ENCODE assay signal across 9 cellular contexts in genomic region chr2:40488927-40489677, GRCh38. TPM values are rescaled to one million over a fixed set of nuclear protein-coding genes. Genes with fewer than 3 reads are reported as not detected.
DNase-seq lines count a peak whose midpoint lies in the region; ATAC-seq and TF ChIP-seq lines count a peak whose summit lies in the region.
"Had no signal": no experiment of that assay in that cellular context is flagged by ENCODE, and none has a peak within 500 bp of the region (broad histone marks: within the 10 kb centered on the region; RNA-seq: fewer than 3 reads in every experiment).

No MANE protein-coding gene starts in this region.

- H3K9me3 ChIP-seq in breast epithelium, result no peaks in the 10 kb centered on the region
- H3K9me3 ChIP-seq in mucosa of stomach (ENCODE audit: control insufficient read depth, low read length), result no peaks in the 10 kb centered on the region
- H3K9me3 ChIP-seq: adrenal gland had no signal

- no peaks in the 10 kb centered on the region for H3K4me1 ChIP-seq in breast epithelium
- H3K4me1 ChIP-seq in mucosa of stomach (ENCODE audit: control insufficient read depth, insufficient read depth, low read length), result peaks cover 4% of the 10 kb centered on the region

- ATAC-seq in GM21723 (IDR thresholded peaks at IDR 0.05; ENCODE audit: unreplicated experiment), result no peak
- no peak for ATAC-seq in HG02763 (IDR thresholded peaks at IDR 0.05; ENCODE audit: unreplicated experiment)
- ATAC-seq in GM21447 (IDR thresholded peaks at IDR 0.05; ENCODE audit: unreplicated experiment), result no peak

- peak; percentile 37 for DNase-seq in AG10803 (ENCODE audit: low read depth)
- DNase-seq in HL-60 (ENCODE audit: low read depth in 1 of 2, low spot score in 1 of 2), result peak in 1 of 2 experiments; percentile 27
- no peak for DNase-seq in breast epithelium (ENCODE audit: low spot score in 2 of 2)
- DNase-seq in HPDE6-E6E7 (ENCODE audit: extremely low spot score), result no peak

- H3K9ac ChIP-seq in mucosa of stomach (ENCODE audit: low read length), result peak overlapping the region; percentile 6

- H3K4me3 ChIP-seq in AG10803 (ENCODE audit: low read length) (peak overlapping the region; percentile 39), HL-60 (replicated peaks; ENCODE audit: insufficient read depth, low read length) (no peak overlapping the region), breast epithelium (peak overlapping the region; percentile 30 to 61 (median 40)), mucosa of stomach (ENCODE audit: low read length) (no peak overlapping the region)

- TF ChIP-seq CTCF in AG10803 (conservative IDR thresholded peaks at IDR 0.05; ENCODE audit: low read length) (no peak), HL-60 (IDR thresholded peaks at IDR 0.05; ENCODE audit: insufficient read depth, low read length) (no peak), breast epithelium (IDR thresholded peaks at IDR 0.05) (no peak)

- H3K27ac ChIP-seq in HL-60 (replicated peaks) (peak overlapping the region; percentile 77), breast epithelium (peak overlapping the region in 1 of 2 donors; percentile 55)

- intact Hi-C loops in breast epithelium (cut with DNase I; ENCODE audit: low total_unique reads), result no loop called here

- H3K36me3 ChIP-seq in breast epithelium, result no peaks in the 10 kb centered on the region
- H3K36me3 ChIP-seq in mucosa of stomach (ENCODE audit: control insufficient read depth, insufficient read depth, low read length), result no peaks in the 10 kb centered on the region
- H3K36me3 ChIP-seq: adrenal gland had no signal

- H3K27me3 ChIP-seq in HL-60 (ENCODE audit: insufficient read depth, poor library complexity, severe bottlenecking), result no peaks in the 10 kb centered on the region
- no peaks in the 10 kb centered on the region for H3K27me3 ChIP-seq in breast epithelium
- H3K27me3 ChIP-seq in mucosa of stomach (ENCODE audit: control insufficient read depth, insufficient read depth, low read length), result no peaks in the 10 kb centered on the region
- H3K27me3 ChIP-seq: adrenal gland had no signal

- no peak for TF ChIP-seq POLR2A in breast epithelium (IDR thresholded peaks at IDR 0.05)

RNA-seq across cellular contexts. Expression of gene SLC8A1, which starts 37.2 kb away (rescaled TPM):
- 10 to 100 TPM in 2 of 3 donors, 1 to 10 TPM in 1; 8.2 to 14.2 (median 12.2) TPM for total RNA-seq in breast epithelium

Comparison
In these comparisons a context has a peak if more than half of its experiments do, and no peak if none do; other contexts are left out.
1. H3K4me3 ChIP-seq: peak in AG10803 (single experiment) and breast epithelium (3 of 3); none in HL-60 (single experiment) and mucosa of stomach (single experiment).